1 cellular context compared by ENCODE assay signal in the genomic region with DNA sequence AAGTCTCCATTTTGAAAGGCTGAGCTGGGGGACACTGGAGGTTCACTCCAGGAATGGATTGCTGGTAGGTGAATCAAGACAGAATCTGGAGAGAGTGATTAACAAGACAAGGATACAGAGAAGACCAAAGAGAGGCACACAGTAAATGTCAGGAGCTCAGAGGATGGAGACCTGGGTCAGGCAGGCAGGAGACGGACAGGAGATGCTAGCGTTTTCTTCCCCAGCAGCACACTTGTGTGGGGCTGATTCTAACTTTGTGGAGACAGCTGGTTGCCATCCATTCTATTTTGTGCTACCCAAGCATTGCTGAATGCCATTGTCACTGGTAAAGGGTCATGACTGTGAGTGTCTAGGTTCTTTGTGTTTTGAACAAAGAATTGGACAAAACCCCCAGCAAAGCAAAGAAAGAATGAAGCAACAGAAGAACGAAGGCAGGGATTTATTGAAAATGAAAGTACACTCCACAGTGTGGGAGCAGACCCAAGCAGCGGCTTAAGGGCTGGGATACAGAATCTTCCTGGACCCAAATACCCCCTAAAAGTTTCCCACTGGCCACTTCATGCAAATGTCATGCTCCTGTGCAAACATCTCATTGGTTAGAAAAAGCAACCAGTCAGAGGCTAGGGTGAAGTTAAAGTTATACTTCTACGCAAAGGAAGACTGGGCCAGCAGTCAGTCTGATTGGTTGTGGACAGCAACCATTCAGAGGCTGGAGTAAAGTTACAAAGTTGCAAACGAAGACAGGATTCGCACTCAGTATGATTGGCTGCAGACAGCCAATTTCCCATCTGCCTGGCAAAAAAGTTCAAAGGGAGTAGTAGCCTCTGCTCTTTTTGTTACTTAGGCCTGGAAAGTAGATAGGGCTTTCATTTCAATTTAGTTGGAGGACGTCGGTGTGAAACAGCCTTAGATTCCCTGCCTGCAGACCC.
TF ChIP-seq lines count a peak whose summit lies in the region.

No MANE protein-coding gene starts in this region.

TF ChIP-seq in HepG2, 621 proteins besides CTCF, POLR2A, EP300 and RAD21 (continued from another document and continues in another):
- TF ChIP-seq ZNF552 (CRISPR knock-in tag; IDR thresholded peaks at IDR 0.05; ENCODE audit: borderline replicate concordance) (no peak), ZNF546 (CRISPR knock-in tag; conservative IDR thresholded peaks at IDR 0.05) (no peak), CHD4 (IDR thresholded peaks at IDR 0.05; ENCODE audit: borderline replicate concordance, low read length) (no peak), CEBPG (CRISPR knock-in tag; IDR thresholded peaks at IDR 0.05) (no peak), ZNF598 (CRISPR knock-in tag; IDR thresholded peaks at IDR 0.05; ENCODE audit: borderline replicate concordance) (no peak), HNF4A (CRISPR knock-in tag; IDR thresholded peaks at IDR 0.05) (no peak), ZFYVE20 (CRISPR knock-in tag; IDR thresholded peaks at IDR 0.05; ENCODE audit: borderline replicate concordance, low read depth) (no peak), ZSCAN31 (CRISPR knock-in tag; IDR thresholded peaks at IDR 0.05; ENCODE audit: low read depth) (peak; percentile 69; the same call in 1 of the 2 replicates), NBN (conservative IDR thresholded peaks at IDR 0.05) (no peak), ZNF761 (CRISPR knock-in tag; conservative IDR thresholded peaks at IDR 0.05) (no peak), ZNF3 (CRISPR knock-in tag; IDR thresholded peaks at IDR 0.05) (0 out of 2 replicates have a peak, but pooled peaks have one; percentile 25), ZNF644 (CRISPR knock-in tag; IDR thresholded peaks at IDR 0.05; ENCODE audit: low read depth) (no peak), ZNF34 (CRISPR knock-in tag; IDR thresholded peaks at IDR 0.05; ENCODE audit: borderline replicate concordance) (no peak), ZNF468 (CRISPR knock-in tag; IDR thresholded peaks at IDR 0.05) (no peak), POLR2G (IDR thresholded peaks at IDR 0.05; ENCODE audit: low read depth, low read length) (peak; percentile 72), RAD51 (IDR thresholded peaks at IDR 0.05; ENCODE audit: borderline replicate concordance) (no peak), SP4 (CRISPR knock-in tag; IDR thresholded peaks at IDR 0.05) (peak; percentile 64; the same call in 1 of the 2 replicates), HNF4G (IDR thresholded peaks at IDR 0.05; ENCODE audit: borderline replicate concordance, low read depth, low read length) (peak; percentile 18; the same call in 1 of the 2 replicates), HNF4G (CRISPR knock-in tag; IDR thresholded peaks at IDR 0.05; ENCODE audit: borderline replicate concordance, low read depth) (no peak), MAZ (IDR thresholded peaks at IDR 0.05; ENCODE audit: borderline replicate concordance, low read depth, low read length) (no peak), MAZ (CRISPR knock-in tag; IDR thresholded peaks at IDR 0.05; ENCODE audit: low read depth) (peak; percentile 60), CREB1 (IDR thresholded peaks at IDR 0.05) (no peak; the same call in 1 of the 2 replicates), CREB1 (CRISPR knock-in tag; IDR thresholded peaks at IDR 0.05) (peak; percentile 72), STAT5B (CRISPR knock-in tag; IDR thresholded peaks at IDR 0.05) (no peak), ZNF841 (CRISPR knock-in tag; IDR thresholded peaks at IDR 0.05; ENCODE audit: borderline replicate concordance) (no peak), ZNF747 (CRISPR knock-in tag; IDR thresholded peaks at IDR 0.05; ENCODE audit: borderline replicate concordance) (peak; percentile 45; the same call in 1 of the 2 replicates), ONECUT2 (CRISPR knock-in tag; IDR thresholded peaks at IDR 0.05) (no peak), HNRNPLL (IDR thresholded peaks at IDR 0.05; ENCODE audit: low read depth, low read length, poor library complexity, severe bottlenecking) (no peak), ZMYM4 (CRISPR knock-in tag; IDR thresholded peaks at IDR 0.05) (peak; percentile 76), GATAD1 (CRISPR knock-in tag; IDR thresholded peaks at IDR 0.05) (peak; percentile 51), ELF4 (CRISPR knock-in tag; IDR thresholded peaks at IDR 0.05; ENCODE audit: borderline replicate concordance) (0 out of 2 replicates have a peak, but pooled peaks have one; percentile 70), ZNF230 (CRISPR knock-in tag; IDR thresholded peaks at IDR 0.05) (0 out of 2 replicates have a peak, but pooled peaks have one; percentile 41), POGZ (CRISPR knock-in tag; IDR thresholded peaks at IDR 0.05) (peak; percentile 49; the same call in 1 of the 2 replicates), ASH2L (IDR thresholded peaks at IDR 0.05; ENCODE audit: insufficient read length, low read depth, low read length) (peak; percentile 39), ZNF788 (CRISPR knock-in tag; IDR thresholded peaks at IDR 0.05; ENCODE audit: borderline replicate concordance) (peak; percentile 64; the same call in 1 of the 2 replicates), TCF7 (IDR thresholded peaks at IDR 0.05; ENCODE audit: low read depth) (no peak), RFXAP (CRISPR knock-in tag; IDR thresholded peaks at IDR 0.05; ENCODE audit: borderline replicate concordance) (peak; percentile 96), ZNF382 (CRISPR knock-in tag; IDR thresholded peaks at IDR 0.05; ENCODE audit: borderline replicate concordance) (no peak), KDM3A (CRISPR knock-in tag; IDR thresholded peaks at IDR 0.05; ENCODE audit: low read depth) (no peak), SPEN (CRISPR knock-in tag; IDR thresholded peaks at IDR 0.05; ENCODE audit: low read depth) (peak; percentile 55; the same call in 1 of the 2 replicates), KDM1A (CRISPR knock-in tag; IDR thresholded peaks at IDR 0.05) (no peak), ZNF256 (CRISPR knock-in tag; conservative IDR thresholded peaks at IDR 0.05) (no peak), SOX13 (IDR thresholded peaks at IDR 0.05) (no peak), SOX13 (CRISPR knock-in tag; conservative IDR thresholded peaks at IDR 0.05 in 1 of 2, IDR thresholded peaks at IDR 0.05 in 1 of 2) (peak in 1 of 2 experiments; percentile 17; a peak in 1 of 4 replicates), TP53 (CRISPR knock-in tag; conservative IDR thresholded peaks at IDR 0.05) (no peak)
- TF ChIP-seq, protein P1, sequence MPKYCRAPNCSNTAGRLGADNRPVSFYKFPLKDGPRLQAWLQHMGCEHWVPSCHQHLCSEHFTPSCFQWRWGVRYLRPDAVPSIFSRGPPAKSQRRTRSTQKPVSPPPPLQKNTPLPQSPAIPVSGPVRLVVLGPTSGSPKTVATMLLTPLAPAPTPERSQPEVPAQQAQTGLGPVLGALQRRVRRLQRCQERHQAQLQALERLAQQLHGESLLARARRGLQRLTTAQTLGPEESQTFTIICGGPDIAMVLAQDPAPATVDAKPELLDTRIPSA (CRISPR knock-in tag; IDR thresholded peaks at IDR 0.05; ENCODE audit: borderline replicate concordance): no peak
- TF ChIP-seq, protein P2, sequence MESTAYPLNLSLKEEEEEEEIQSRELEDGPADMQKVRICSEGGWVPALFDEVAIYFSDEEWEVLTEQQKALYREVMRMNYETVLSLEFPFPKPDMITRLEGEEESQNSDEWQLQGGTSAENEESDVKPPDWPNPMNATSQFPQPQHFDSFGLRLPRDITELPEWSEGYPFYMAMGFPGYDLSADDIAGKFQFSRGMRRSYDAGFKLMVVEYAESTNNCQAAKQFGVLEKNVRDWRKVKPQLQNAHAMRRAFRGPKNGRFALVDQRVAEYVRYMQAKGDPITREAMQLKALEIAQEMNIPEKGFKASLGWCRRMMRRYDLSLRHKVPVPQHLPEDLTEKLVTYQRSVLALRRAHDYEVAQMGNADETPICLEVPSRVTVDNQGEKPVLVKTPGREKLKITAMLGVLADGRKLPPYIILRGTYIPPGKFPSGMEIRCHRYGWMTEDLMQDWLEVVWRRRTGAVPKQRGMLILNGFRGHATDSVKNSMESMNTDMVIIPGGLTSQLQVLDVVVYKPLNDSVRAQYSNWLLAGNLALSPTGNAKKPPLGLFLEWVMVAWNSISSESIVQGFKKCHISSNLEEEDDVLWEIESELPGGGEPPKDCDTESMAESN (CRISPR knock-in tag; conservative IDR thresholded peaks at IDR 0.05): peak; percentile 18
- TF ChIP-seq, protein P3, sequence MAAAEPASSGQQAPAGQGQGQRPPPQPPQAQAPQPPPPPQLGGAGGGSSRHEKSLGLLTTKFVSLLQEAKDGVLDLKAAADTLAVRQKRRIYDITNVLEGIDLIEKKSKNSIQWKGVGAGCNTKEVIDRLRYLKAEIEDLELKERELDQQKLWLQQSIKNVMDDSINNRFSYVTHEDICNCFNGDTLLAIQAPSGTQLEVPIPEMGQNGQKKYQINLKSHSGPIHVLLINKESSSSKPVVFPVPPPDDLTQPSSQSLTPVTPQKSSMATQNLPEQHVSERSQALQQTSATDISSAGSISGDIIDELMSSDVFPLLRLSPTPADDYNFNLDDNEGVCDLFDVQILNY (CRISPR knock-in tag; conservative IDR thresholded peaks at IDR 0.05): no peak
- TF ChIP-seq, protein P4, sequence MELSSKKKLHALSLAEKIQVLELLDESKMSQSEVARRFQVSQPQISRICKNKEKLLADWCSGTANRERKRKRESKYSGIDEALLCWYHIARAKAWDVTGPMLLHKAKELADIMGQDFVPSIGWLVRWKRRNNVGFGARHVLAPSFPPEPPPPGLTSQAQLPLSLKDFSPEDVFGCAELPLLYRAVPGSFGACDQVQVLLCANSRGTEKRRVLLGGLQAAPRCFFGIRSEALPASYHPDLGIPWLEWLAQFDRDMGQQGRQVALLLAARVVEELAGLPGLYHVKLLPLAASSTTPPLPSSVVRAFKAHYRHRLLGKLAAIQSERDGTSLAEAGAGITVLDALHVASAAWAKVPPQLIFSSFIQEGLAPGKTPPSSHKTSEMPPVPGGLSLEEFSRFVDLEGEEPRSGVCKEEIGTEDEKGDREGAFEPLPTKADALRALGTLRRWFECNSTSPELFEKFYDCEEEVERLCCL (CRISPR knock-in tag; IDR thresholded peaks at IDR 0.05; ENCODE audit: borderline replicate concordance): no peak
- TF ChIP-seq, protein P5, sequence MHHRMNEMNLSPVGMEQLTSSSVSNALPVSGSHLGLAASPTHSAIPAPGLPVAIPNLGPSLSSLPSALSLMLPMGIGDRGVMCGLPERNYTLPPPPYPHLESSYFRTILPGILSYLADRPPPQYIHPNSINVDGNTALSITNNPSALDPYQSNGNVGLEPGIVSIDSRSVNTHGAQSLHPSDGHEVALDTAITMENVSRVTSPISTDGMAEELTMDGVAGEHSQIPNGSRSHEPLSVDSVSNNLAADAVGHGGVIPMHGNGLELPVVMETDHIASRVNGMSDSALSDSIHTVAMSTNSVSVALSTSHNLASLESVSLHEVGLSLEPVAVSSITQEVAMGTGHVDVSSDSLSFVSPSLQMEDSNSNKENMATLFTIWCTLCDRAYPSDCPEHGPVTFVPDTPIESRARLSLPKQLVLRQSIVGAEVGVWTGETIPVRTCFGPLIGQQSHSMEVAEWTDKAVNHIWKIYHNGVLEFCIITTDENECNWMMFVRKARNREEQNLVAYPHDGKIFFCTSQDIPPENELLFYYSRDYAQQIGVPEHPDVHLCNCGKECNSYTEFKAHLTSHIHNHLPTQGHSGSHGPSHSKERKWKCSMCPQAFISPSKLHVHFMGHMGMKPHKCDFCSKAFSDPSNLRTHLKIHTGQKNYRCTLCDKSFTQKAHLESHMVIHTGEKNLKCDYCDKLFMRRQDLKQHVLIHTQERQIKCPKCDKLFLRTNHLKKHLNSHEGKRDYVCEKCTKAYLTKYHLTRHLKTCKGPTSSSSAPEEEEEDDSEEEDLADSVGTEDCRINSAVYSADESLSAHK (CRISPR knock-in tag; IDR thresholded peaks at IDR 0.05; ENCODE audit: borderline replicate concordance): no peak
- TF ChIP-seq, protein P6, sequence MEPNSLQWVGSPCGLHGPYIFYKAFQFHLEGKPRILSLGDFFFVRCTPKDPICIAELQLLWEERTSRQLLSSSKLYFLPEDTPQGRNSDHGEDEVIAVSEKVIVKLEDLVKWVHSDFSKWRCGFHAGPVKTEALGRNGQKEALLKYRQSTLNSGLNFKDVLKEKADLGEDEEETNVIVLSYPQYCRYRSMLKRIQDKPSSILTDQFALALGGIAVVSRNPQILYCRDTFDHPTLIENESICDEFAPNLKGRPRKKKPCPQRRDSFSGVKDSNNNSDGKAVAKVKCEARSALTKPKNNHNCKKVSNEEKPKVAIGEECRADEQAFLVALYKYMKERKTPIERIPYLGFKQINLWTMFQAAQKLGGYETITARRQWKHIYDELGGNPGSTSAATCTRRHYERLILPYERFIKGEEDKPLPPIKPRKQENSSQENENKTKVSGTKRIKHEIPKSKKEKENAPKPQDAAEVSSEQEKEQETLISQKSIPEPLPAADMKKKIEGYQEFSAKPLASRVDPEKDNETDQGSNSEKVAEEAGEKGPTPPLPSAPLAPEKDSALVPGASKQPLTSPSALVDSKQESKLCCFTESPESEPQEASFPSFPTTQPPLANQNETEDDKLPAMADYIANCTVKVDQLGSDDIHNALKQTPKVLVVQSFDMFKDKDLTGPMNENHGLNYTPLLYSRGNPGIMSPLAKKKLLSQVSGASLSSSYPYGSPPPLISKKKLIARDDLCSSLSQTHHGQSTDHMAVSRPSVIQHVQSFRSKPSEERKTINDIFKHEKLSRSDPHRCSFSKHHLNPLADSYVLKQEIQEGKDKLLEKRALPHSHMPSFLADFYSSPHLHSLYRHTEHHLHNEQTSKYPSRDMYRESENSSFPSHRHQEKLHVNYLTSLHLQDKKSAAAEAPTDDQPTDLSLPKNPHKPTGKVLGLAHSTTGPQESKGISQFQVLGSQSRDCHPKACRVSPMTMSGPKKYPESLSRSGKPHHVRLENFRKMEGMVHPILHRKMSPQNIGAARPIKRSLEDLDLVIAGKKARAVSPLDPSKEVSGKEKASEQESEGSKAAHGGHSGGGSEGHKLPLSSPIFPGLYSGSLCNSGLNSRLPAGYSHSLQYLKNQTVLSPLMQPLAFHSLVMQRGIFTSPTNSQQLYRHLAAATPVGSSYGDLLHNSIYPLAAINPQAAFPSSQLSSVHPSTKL (CRISPR knock-in tag; IDR thresholded peaks at IDR 0.05): peak; percentile 26; the same call in 1 of the 2 replicates
- TF ChIP-seq, protein P7, sequence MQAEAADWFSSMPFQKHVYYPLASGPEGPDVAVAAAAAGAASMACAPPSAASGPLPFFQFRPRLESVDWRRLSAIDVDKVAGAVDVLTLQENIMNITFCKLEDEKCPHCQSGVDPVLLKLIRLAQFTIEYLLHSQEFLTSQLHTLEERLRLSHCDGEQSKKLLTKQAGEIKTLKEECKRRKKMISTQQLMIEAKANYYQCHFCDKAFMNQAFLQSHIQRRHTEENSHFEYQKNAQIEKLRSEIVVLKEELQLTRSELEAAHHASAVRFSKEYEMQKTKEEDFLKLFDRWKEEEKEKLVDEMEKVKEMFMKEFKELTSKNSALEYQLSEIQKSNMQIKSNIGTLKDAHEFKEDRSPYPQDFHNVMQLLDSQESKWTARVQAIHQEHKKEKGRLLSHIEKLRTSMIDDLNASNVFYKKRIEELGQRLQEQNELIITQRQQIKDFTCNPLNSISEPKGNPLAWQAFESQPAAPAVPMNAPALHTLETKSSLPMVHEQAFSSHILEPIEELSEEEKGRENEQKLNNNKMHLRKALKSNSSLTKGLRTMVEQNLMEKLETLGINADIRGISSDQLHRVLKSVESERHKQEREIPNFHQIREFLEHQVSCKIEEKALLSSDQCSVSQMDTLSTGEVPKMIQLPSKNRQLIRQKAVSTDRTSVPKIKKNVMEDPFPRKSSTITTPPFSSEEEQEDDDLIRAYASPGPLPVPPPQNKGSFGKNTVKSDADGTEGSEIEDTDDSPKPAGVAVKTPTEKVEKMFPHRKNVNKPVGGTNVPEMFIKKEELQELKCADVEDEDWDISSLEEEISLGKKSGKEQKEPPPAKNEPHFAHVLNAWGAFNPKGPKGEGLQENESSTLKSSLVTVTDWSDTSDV (CRISPR knock-in tag; IDR thresholded peaks at IDR 0.05): no peak
